8 cellular contexts compared by ENCODE assay signal in genomic region chr7:116863168-116863670, GRCh38. TPM values are rescaled to one million over a fixed set of nuclear protein-coding genes. Genes with fewer than 3 reads are reported as not detected.
DNase-seq lines count a peak whose midpoint lies in the region; ATAC-seq and TF ChIP-seq lines count a peak whose summit lies in the region.

No MANE protein-coding gene starts in this region.

- peak overlapping the region; percentile 95 for H3K4me3 Mint-ChIP-seq in Caco-2 (ENCODE audit: unreplicated experiment)

- TF ChIP-seq CTCF in Caco-2 (IDR thresholded peaks at IDR 0.05; ENCODE audit: insufficient read depth in 1 of 2, low read depth in 1 of 2, low read length in 1 of 2, severe bottlenecking in 1 of 2, unreplicated experiment in 1 of 2): no peak

- no peaks in the 10 kb centered on the region for H3K9me3 ChIP-seq in Caco-2
- no peaks in the 10 kb centered on the region for H3K9me3 ChIP-seq in adipocyte (ENCODE audit: control insufficient read depth, low read length)
- no peaks in the 10 kb centered on the region for H3K9me3 ChIP-seq in right cardiac atrium (ENCODE audit: control insufficient read depth, low read length)

- H3K4me3 ChIP-seq in Caco-2 (ENCODE audit: low read depth, low read length) (peak overlapping the region; percentile 99), adipocyte (ENCODE audit: low read length) (peak overlapping the region; percentile 98), right cardiac atrium (ENCODE audit: low read length) (peak overlapping the region; percentile 81)

- CTCF ChIA-PET in Caco-2 (lab: Charles Lee): interaction anchor here (0.5 kb wide), 1 partner anchor 95 kb away, joined by 3 read pairs; no protein-coding TSS in a partner anchor

- peaks cover 13% of the 10 kb centered on the region for H3K36me3 Mint-ChIP-seq in Caco-2 (ENCODE audit: insufficient read depth, unreplicated experiment)

- H3K36me3 ChIP-seq in Caco-2 (ENCODE audit: control insufficient read depth, insufficient read depth, low read length) (no peaks in the 10 kb centered on the region), adipocyte (ENCODE audit: control insufficient read depth, insufficient read depth, low read length, severe bottlenecking) (no peaks in the 10 kb centered on the region)

- peaks cover 16% of the 10 kb centered on the region for H3K4me1 ChIP-seq in Caco-2
- peaks cover 20% of the 10 kb centered on the region for H3K4me1 ChIP-seq in adipocyte (ENCODE audit: control insufficient read depth, insufficient read depth, low read length)
- no peaks in the 10 kb centered on the region for H3K4me1 ChIP-seq in right cardiac atrium (ENCODE audit: control insufficient read depth, insufficient read depth, low read length)

- intact Hi-C loops in Caco-2 (cut with micrococcal nuclease; ENCODE audit: unreplicated experiment) (loop anchor here (2.0 kb wide), 1 partner anchor 652 kb away; the partner anchor contains the start of gene TES), right cardiac atrium (cut with DNase I) (no loop called here)

- H3K4me1 Mint-ChIP-seq in Caco-2 (ENCODE audit: low read depth, unreplicated experiment): peaks cover 13% of the 10 kb centered on the region

- peak overlapping the region; percentile 93 for H3K27ac Mint-ChIP-seq in Caco-2 (ENCODE audit: unreplicated experiment)

- WGBS in right cardiac atrium: under 1% methylated on average over 15 of the region's 15 CpGs

- DNase-seq in Caco-2 (peak in 1 of 2 experiments; percentile 47), NCI-H1092 (lab: John Stamatoyannopoulos, UW) (peak; percentile 12), adipocyte (ENCODE audit: low read depth) (peak; percentile 59), right cardiac atrium (peak in 2 of 3 donors; percentile 47 to 54), renal cortical epithelial cell (ENCODE audit: low read depth) (peak; percentile 17), DMS114 treated with DMSO at 0.1 percent for 48 hours (lab: John Stamatoyannopoulos, UW; ENCODE audit: unreplicated experiment) (no peak)

- peak; percentile 2 for ATAC-seq in GM21515 (IDR thresholded peaks at IDR 0.05; ENCODE audit: unreplicated experiment)
- ATAC-seq in right cardiac atrium: peak in 1 of 2 donors; percentile 0
- ATAC-seq in GM19397 (IDR thresholded peaks at IDR 0.05; ENCODE audit: unreplicated experiment): no peak

- POLR2A ChIA-PET in Caco-2 (lab: Charles Lee): no interaction called here

- H3K27me3 Mint-ChIP-seq in Caco-2 (ENCODE audit: insufficient read depth, unreplicated experiment): no peaks in the 10 kb centered on the region

- no peaks in the 10 kb centered on the region for H3K9me3 Mint-ChIP-seq in Caco-2 (ENCODE audit: unreplicated experiment)

- peak overlapping the region; percentile 90 for H3K27ac ChIP-seq in right cardiac atrium (ENCODE audit: low read length)

- no TSS peak for BruUV-seq in Caco-2 (replicated peaks; lab: Mats Ljungman, UMichigan)

- no peaks in the 10 kb centered on the region for H3K27me3 ChIP-seq in Caco-2 (replicated peaks; ENCODE audit: control insufficient read depth, insufficient read depth, low read length)
- no peaks in the 10 kb centered on the region for H3K27me3 ChIP-seq in adipocyte (replicated peaks; ENCODE audit: control insufficient read depth, insufficient read depth, low read length)
- no peaks in the 10 kb centered on the region for H3K27me3 ChIP-seq in right cardiac atrium (ENCODE audit: control insufficient read depth, insufficient read depth)

- H3K9ac ChIP-seq in adipocyte (ENCODE audit: low read length): peak overlapping the region; percentile 92

RNA-seq across cellular contexts. Expression of gene CAPZA2, which starts 0.8 kb away (rescaled TPM):
- total RNA-seq in Caco-2 (2022): 271 and 281 TPM in 2 replicates
- total RNA-seq in right cardiac atrium: 100 to 1,000 TPM; 318 to 447 (median 349) TPM
- polyA plus RNA-seq in right cardiac atrium: 71.9 TPM
- 314 and 390 TPM in 2 replicates for total RNA-seq in renal cortical epithelial cell
